In the genomic region with DNA sequence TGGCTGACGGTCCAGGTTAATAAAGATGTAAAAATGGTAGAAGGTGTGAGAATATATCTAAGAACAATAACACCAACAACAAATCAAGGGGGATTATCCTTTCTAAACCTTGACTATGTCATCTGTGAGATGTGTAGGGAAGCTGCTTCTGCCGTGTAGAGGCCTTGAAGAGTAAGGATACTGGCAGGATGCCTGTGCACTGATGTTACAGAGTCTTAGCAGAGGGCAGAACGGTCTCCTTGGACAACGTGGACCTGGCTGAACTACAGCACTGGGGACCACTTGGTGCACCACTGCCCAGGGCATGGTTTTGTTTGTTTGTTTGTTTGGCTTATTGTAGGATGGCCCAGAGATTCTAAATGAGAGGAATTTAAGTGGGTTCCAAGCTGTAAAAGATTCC, we compare ENCODE assay signal across 13 cellular contexts.
"Had no signal": no experiment of that assay in that cellular context is flagged by ENCODE, and none has a peak within 500 bp of the region (broad histone marks: within the 10 kb centered on the region; RNA-seq: fewer than 3 reads in every experiment).

No MANE protein-coding gene starts in this region.

- DNase-seq: activated CD4-positive, alpha-beta T cell treated with anti-CD3 and anti-CD28 coated beads, Interleukin-2, amount 10 ng/mL, durations not matched to agents 24 days and 14 days; activated CD4-positive, CD25-positive, alpha-beta regulatory T cell; activated naive CD4-positive, alpha-beta T cell; brain microvascular endothelial cell; effector memory CD4-positive, alpha-beta T cell; islet precursor cell; mesenchymal stem cell; naive thymus-derived CD8-positive, alpha-beta T cell; stimulated activated CD4-positive, alpha-beta T cell treated with anti-CD3 and anti-CD28 coated beads, Interleukin-4, amount 100 ng/mL, for 1 hour; thyroid gland; uterus had no signal

- H3K27me3 ChIP-seq: brain microvascular endothelial cell, hepatocyte, thyroid gland, uterus had no signal

- H3K4me1 ChIP-seq: parathyroid adenoma, uterus had no signal

- H2AFZ ChIP-seq: hepatocyte, parathyroid adenoma had no signal

- H3K4me2 ChIP-seq: hepatocyte had no signal

- H3K27ac ChIP-seq: brain microvascular endothelial cell, hepatocyte, parathyroid adenoma, thyroid gland, uterus had no signal

- H3K4me3 ChIP-seq: hepatocyte, thyroid gland, uterus had no signal

- H3K79me2 ChIP-seq: hepatocyte, parathyroid adenoma had no signal

- H3K9me3 ChIP-seq: thyroid gland, uterus had no signal

- ATAC-seq: naive thymus-derived CD8-positive, alpha-beta T cell had no signal

- H3K36me3 ChIP-seq: brain microvascular endothelial cell, thyroid gland, uterus had no signal
